Comparison of ENCODE assay signal across 21 cellular contexts in genomic region chr15:35944945-35945344, GRCh38.
"Had no signal": no experiment of that assay in that cellular context is flagged by ENCODE, and none has a peak within 500 bp of the region (broad histone marks: within the 10 kb centered on the region; RNA-seq: fewer than 3 reads in every experiment).

No MANE protein-coding gene starts in this region.

- H3K9me3 ChIP-seq: SJSA1 had no signal

- H3K4me3 ChIP-seq: SJSA1, SK-N-MC had no signal

- FAIRE-seq: RCC 7860 had no signal

- H3K4me1 ChIP-seq: SJSA1 had no signal

- H3K36me3 ChIP-seq: SJSA1 had no signal

- DNase-seq: KBM-7, MV-4-11, NCI-H1048, NCI-H1105, NCI-H1417, NCI-H1436 treated with DMSO at 0.1 percent for 48 hours, NCI-H1694, NCI-H187 treated with DMSO at 0.1 percent for 48 hours, NCI-H2029 treated with DMSO at 0.1 percent for 48 hours, NCI-H2171 treated with DMSO at 0.1 percent for 48 hours, NCI-H345, NCI-H446 treated with DMSO at 0.1 percent for 48 hours, NCI-H510A treated with DMSO at 0.1 percent for 48 hours, NCI-H526 treated with DMSO at 0.1 percent for 48 hours, NCI-H748 treated with DMSO at 0.1 percent for 48 hours, Right ventricle myocardium superior, RPMI8226, SIG-M5 had no signal

- H3K27me3 ChIP-seq: SJSA1 had no signal

- H3K27ac ChIP-seq: SJSA1, SK-N-MC had no signal
